Comparison of ENCODE assay signal across 6 cellular contexts in the genomic region with DNA sequence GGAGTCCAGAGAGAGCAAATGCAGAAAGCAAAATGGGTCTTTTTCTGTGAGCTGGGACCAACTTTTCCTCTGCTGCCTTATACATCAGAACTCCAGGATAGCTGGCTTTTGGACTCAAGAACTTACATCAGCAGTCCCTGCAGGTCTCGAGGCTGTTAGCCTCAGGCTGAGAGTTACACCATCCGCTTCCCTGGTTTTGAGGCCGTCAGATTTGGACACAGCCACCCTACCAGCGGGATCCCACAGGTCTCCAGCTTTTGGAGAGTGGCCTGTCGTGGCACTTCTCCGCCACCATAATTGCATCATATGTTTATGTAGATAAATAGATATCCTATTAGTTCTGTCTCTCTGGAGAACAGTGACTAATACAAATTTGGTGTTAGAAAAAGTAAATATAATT.
"Had no signal": no experiment of that assay in that cellular context is flagged by ENCODE, and none has a peak within 500 bp of the region (broad histone marks: within the 10 kb centered on the region; RNA-seq: fewer than 3 reads in every experiment).

No MANE protein-coding gene starts in this region.

- FAIRE-seq: H54, HTR-8/SVneo had no signal

- DNase-seq: GOT3, H9, HCEC 1CT, KBM-7 had no signal
